8 cellular contexts compared by ENCODE assay signal in the genomic region with DNA sequence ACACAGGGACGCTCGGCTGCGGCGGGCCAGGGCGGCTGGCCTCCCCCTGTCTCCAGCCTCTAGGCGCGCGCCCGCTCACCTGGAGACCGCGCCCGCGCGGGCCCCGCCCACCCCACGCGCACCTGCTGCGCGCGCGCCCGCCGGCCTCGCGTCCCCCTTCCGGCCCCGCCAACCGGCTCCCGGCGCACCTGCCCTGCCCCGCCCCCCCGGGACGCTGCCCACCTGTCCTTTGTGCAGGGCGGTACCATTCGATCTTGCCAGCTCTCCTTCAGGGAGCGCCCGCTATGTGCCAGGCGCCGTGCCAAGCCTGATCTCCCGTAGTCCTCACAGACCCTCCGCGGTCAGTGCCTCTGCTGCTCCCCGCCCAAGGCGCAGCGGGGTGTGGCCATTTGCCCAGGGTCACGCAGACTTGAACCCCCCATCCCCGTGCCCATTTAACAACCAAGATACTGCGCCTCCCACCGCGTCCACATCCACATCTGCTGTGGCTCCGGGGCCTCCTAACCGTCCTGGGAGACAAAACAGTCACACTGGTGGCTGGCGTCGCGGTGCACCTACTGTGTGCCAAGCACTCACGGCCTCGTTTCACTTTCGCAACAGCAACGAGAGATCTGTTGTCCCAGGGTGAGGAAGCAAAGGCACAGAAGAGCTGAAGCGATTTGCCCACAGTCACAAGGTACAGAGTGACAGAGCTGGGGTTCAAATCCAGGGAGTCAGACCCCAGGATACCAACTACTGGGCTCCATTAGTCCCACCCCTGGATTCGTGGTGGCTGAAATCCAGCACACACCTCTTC. TPM values are rescaled to one million over a fixed set of nuclear protein-coding genes. Genes with fewer than 3 reads are reported as not detected.
DNase-seq lines count a peak whose midpoint lies in the region; ATAC-seq, FAIRE-seq and TF ChIP-seq lines count a peak whose summit lies in the region.

No MANE protein-coding gene starts in this region.

- peak overlapping the region; percentile 91 for H3K4me3 Mint-ChIP-seq in T-helper 1 cell treated with Interleukin-12 subunit alpha and Interleukin-12 subunit beta and Interleukin-4 antibody, amounts not matched to agents 30 μg/mL and 1 μg/mL, for 36 hours

- H2AFZ ChIP-seq in Loucy (ENCODE audit: low read length) (no peak overlapping the region), K562 (ENCODE audit: low read depth, low read length) (peak overlapping the region; percentile 20; the same call in 1 of the 2 replicates)

- FAIRE-seq in K562 (lab: Jason Lieb, UNC): no peak

- no peak for TF ChIP-seq RAD21 in K562 (CRISPR knock-in tag; conservative IDR thresholded peaks at IDR 0.05 in 1 of 2, IDR thresholded peaks at IDR 0.05 in 1 of 2)

- TF ChIP-seq POLR2A in K562 (conservative IDR thresholded peaks at IDR 0.05): no peak

- H3K79me2 ChIP-seq in Loucy (ENCODE audit: insufficient read depth, low read length): peaks cover 83% of the 10 kb centered on the region
- H3K79me2 ChIP-seq in K562 (ENCODE audit: control insufficient read depth, insufficient read depth, low read length): peaks cover 89% of the 10 kb centered on the region

- no peak for TF ChIP-seq CTCF in Loucy (conservative IDR thresholded peaks at IDR 0.05; ENCODE audit: low read length)
- TF ChIP-seq CTCF in K562 (IDR thresholded peaks at IDR 0.05 in 2 of 3, conservative IDR thresholded peaks at IDR 0.05 in 1 of 3; ENCODE audit: insufficient read depth in 2 of 3, low read depth in 1 of 3, low read length in 3 of 3): no peak

- in situ Hi-C loops in K562 (cut with MboI): no loop called here

- H3K27ac ChIP-seq in K562 (ENCODE audit: extremely low read depth, low read depth, low read length): peak overlapping the region; percentile 81

- H3K9me1 ChIP-seq in K562 (ENCODE audit: control insufficient read depth, insufficient read depth, low read length): no peaks in the 10 kb centered on the region

- no TSS peak for BruUV-seq in K562 (replicated peaks; lab: Mats Ljungman, UMichigan)

- WGBS in K562 (ENCODE audit: insufficient coverage, low coverage, missing lambda C conversion rate): 34% methylated on average over 22 of the region's 61 CpGs

- H4K20me1 ChIP-seq in Loucy (ENCODE audit: insufficient read depth, low read length, poor library complexity, severe bottlenecking): no peaks in the 10 kb centered on the region
- H4K20me1 ChIP-seq in K562 (replicated peaks; ENCODE audit: control insufficient read depth, insufficient read depth, low read length): no peaks in the 10 kb centered on the region

- DNase-seq in K562 (ENCODE audit: extremely low read depth in 1 of 4, low spot score in 3 of 4) (peak in 3 of 4 experiments; percentile 47 to 76 (median 75)), left lobe of liver (ENCODE audit: low spot score) (no peak), pons (ENCODE audit: low spot score) (no peak), posterior vena cava (ENCODE audit: low spot score) (no peak)
- peak; percentile 60 for DNase-seq in stimulated activated naive CD8-positive, alpha-beta T cell treated with anti-CD3 and anti-CD28 coated beads, Interleukin-15, Interleukin-2, amounts not matched to agents 100 U/mL and 50 U/mL, for 24 hours

- H3K27me3 ChIP-seq in Loucy (ENCODE audit: insufficient read depth, low read length, poor library complexity, severe bottlenecking) (no peaks in the 10 kb centered on the region), K562 (ENCODE audit: control insufficient read depth in 2 of 2, insufficient read depth in 2 of 2, low read length in 2 of 2) (no peaks in the 10 kb centered on the region)

- H3K4me2 ChIP-seq in Loucy (ENCODE audit: low read depth, low read length, poor library complexity, severe bottlenecking): peak overlapping the region; percentile 92
- H3K4me2 ChIP-seq in K562 (ENCODE audit: insufficient read depth, low read length): peak overlapping the region; percentile 77

- POLR2A ChIA-PET in K562 (lab: Yijun Ruan, JAX): interaction anchor here (0.6 to 0.8 kb wide), 4 partner anchors 11 to 115 kb away, joined by 3 read pairs; no protein-coding TSS in a partner anchor

- no peaks in the 10 kb centered on the region for H3K9me2 ChIP-seq in Loucy (replicated peaks; ENCODE audit: low read depth, low read length)

- H3K4me1 ChIP-seq in Loucy (ENCODE audit: insufficient read depth, low read length, poor library complexity, severe bottlenecking): peaks cover 90% of the 10 kb centered on the region
- peaks cover 54 to 74% of the 10 kb centered on the region in 2 experiments for H3K4me1 ChIP-seq in K562 (replicated peaks in 1 of 2; ENCODE audit: control insufficient read depth in 2 of 2, insufficient read depth in 2 of 2, low read length in 2 of 2)

- peak overlapping the region; percentile 83 for H3K9ac ChIP-seq in Loucy (ENCODE audit: low read depth, low read length, poor library complexity, severe bottlenecking)
- H3K9ac ChIP-seq in K562 (ENCODE audit: insufficient read depth in 1 of 2, low read depth in 2 of 2, low read length in 2 of 2): peak overlapping the region; percentile 57 to 87

- TF ChIP-seq EP300 in K562 (IDR thresholded peaks at IDR 0.05; ENCODE audit: low read length): no peak

- H3K4me3 ChIP-seq in Loucy (ENCODE audit: low read length, poor library complexity, severe bottlenecking) (peak overlapping the region; percentile 71), K562 (peak overlapping the region; percentile 16)

- H3K36me3 ChIP-seq in Loucy (ENCODE audit: insufficient read depth, low read length): no peaks in the 10 kb centered on the region
- peaks cover 23% of the 10 kb centered on the region; the same call in 2 of the 3 replicates for H3K36me3 ChIP-seq in K562 (ENCODE audit: control insufficient read depth, insufficient read depth, low read length)

- H3K36me3 Mint-ChIP-seq in T-helper 1 cell treated with Interleukin-12 subunit alpha and Interleukin-12 subunit beta and Interleukin-4 antibody, amounts not matched to agents 30 μg/mL and 1 μg/mL, for 36 hours (ENCODE audit: low read depth): peaks cover 5% of the 10 kb centered on the region

- H3K4me1 Mint-ChIP-seq in T-helper 1 cell treated with Interleukin-12 subunit alpha and Interleukin-12 subunit beta and Interleukin-4 antibody, amounts not matched to agents 30 μg/mL and 1 μg/mL, for 36 hours (ENCODE audit: low read depth): peaks cover 73% of the 10 kb centered on the region

- CTCF ChIA-PET in K562 (lab: Yijun Ruan, JAX; ENCODE audit: low intra/inter-chr PET ratio): no interaction called here

- no peaks in the 10 kb centered on the region for H3K27me3 Mint-ChIP-seq in T-helper 1 cell treated with Interleukin-12 subunit alpha and Interleukin-12 subunit beta and Interleukin-4 antibody, amounts not matched to agents 30 μg/mL and 1 μg/mL, for 36 hours (ENCODE audit: low read depth)

- ATAC-seq in GM19463 (IDR thresholded peaks at IDR 0.05; ENCODE audit: unreplicated experiment): peak; percentile 20
- no peak for ATAC-seq in K562
- ATAC-seq in left lobe of liver: peak; percentile 68
- ATAC-seq in stimulated activated naive CD8-positive, alpha-beta T cell treated with anti-CD3 and anti-CD28 coated beads, Interleukin-15, Interleukin-2, amounts not matched to agents 100 U/mL and 50 U/mL, for 24 hours: no peak

- peaks cover 26% of the 10 kb centered on the region for H3F3A ChIP-seq in Loucy (ENCODE audit: low read depth)

- H3K9me3 ChIP-seq in Loucy (ENCODE audit: insufficient read depth, low read depth, low read length): no peaks in the 10 kb centered on the region
- no peaks in the 10 kb centered on the region for H3K9me3 ChIP-seq in K562 (replicated peaks; ENCODE audit: control insufficient read depth, insufficient read depth, low read depth, low read length)

- H3K9me3 Mint-ChIP-seq in T-helper 1 cell treated with Interleukin-12 subunit alpha and Interleukin-12 subunit beta and Interleukin-4 antibody, amounts not matched to agents 30 μg/mL and 1 μg/mL, for 36 hours: no peaks in the 10 kb centered on the region

- H3K27ac Mint-ChIP-seq in T-helper 1 cell treated with Interleukin-12 subunit alpha and Interleukin-12 subunit beta and Interleukin-4 antibody, amounts not matched to agents 30 μg/mL and 1 μg/mL, for 36 hours: peak overlapping the region; percentile 97

- intact Hi-C loops in K562 (cut with micrococcal nuclease): loop anchor here (1.0 to 5.0 kb wide), 2 partner anchors 44 to 95 kb away; no protein-coding TSS in a partner anchor
- intact Hi-C loops in posterior vena cava (cut with DNase I): no loop called here

RNA-seq across cellular contexts. Expression of gene NOL4L, which starts 48.1 kb away (rescaled TPM):
- 83.7 and 101 TPM in 2 replicates for total RNA-seq in K562 (2011; cell fraction: chromatin; rRNA removed; ENCODE audit: low replicate concordance)
- total RNA-seq in K562 (2011; cell fraction: nucleolus; rRNA removed): 37.2 and 38.4 TPM in 2 replicates
- 54.0 and 63.1 TPM in 2 replicates for total RNA-seq in K562 (2011; cell fraction: nucleoplasm; rRNA removed)
- total RNA-seq in K562 (2014; rRNA removed) (14.8 and 17.9 TPM in 2 replicates), K562 (2014; rRNA removed; fragmentation: Illumina TruSeq; extraction: Trizol) (9.7 and 10.6 TPM in 2 replicates), K562 (2015; rRNA removed; fragmentation: Illumina TruSeq; extraction: Trizol) (13.8 and 14.1 TPM in 2 replicates), K562 (2021) (33.2 and 36.2 TPM in 2 replicates), left lobe of liver (5.8 TPM), posterior vena cava (10 to 100 TPM in 1 of 2 donors, 1 to 10 TPM in 1; 9.3 to 12.0 TPM)
- polyA plus RNA-seq in K562 (2011; rRNA removed) (11.6 and 15.4 TPM in 2 replicates), K562 (2014; fragmentation: Illumina TruSeq; extraction: Trizol) (14.8 and 16.0 TPM in 2 replicates), K562 (2014; fragmentation: Nextera tagmentation; extraction: Ambion mirVana) (1 to 10 TPM; 5.1 to 6.6 TPM), K562 (2014; rRNA removed) (13.6 and 15.9 TPM in 2 replicates)
- polyA plus RNA-seq in K562 (2011; cell fraction: cytosol; rRNA removed): 9.9 and 14.8 TPM in 2 replicates
- polyA plus RNA-seq in K562 (2011; cell fraction: nucleus; rRNA removed): 42.8 and 74.6 TPM in 2 replicates
- polyA plus RNA-seq in K562 (2012): 15.9 and 17.9 TPM in 2 replicates
- 10.1 and 11.5 TPM in 2 replicates for polyA minus RNA-seq in K562 (2011; rRNA and poly(A)+ RNA removed)
- 15.5 and 25.2 TPM in 2 replicates for polyA minus RNA-seq in K562 (2011; cell fraction: cytosol; rRNA and poly(A)+ RNA removed)
- polyA minus RNA-seq in K562 (2011; cell fraction: nucleus; rRNA and poly(A)+ RNA removed): 17.2 and 19.1 TPM in 2 replicates

Comparison
In these comparisons a context has a peak if more than half of its experiments do, and no peak if none do; other contexts are left out.
1. ATAC-seq: peak in GM19463 (single experiment) and left lobe of liver (single experiment); none in K562 (single experiment) and stimulated activated naive CD8-positive, alpha-beta T cell treated with anti-CD3 and anti-CD28 coated beads, Interleukin-15, Interleukin-2, amounts not matched to agents 100 U/mL and 50 U/mL, for 24 hours (single experiment).
2. DNase-seq: peak in K562 (3 of 4) and stimulated activated naive CD8-positive, alpha-beta T cell treated with anti-CD3 and anti-CD28 coated beads, Interleukin-15, Interleukin-2, amounts not matched to agents 100 U/mL and 50 U/mL, for 24 hours (single experiment); none in left lobe of liver (single experiment), pons (single experiment) and posterior vena cava (single experiment).